23 cellular contexts compared by ENCODE assay signal in genomic region chr3:153073636-153074035, GRCh38.
"Had no signal": no experiment of that assay in that cellular context is flagged by ENCODE, and none has a peak within 500 bp of the region (broad histone marks: within the 10 kb centered on the region; RNA-seq: fewer than 3 reads in every experiment).

No MANE protein-coding gene starts in this region.

- H2AFZ ChIP-seq: parathyroid adenoma had no signal

- FAIRE-seq: small intestine had no signal

- H3K9me3 ChIP-seq: ovary, psoas muscle, right lobe of liver, sigmoid colon, stomach, thoracic aorta, thyroid gland, tibial nerve, upper lobe of right lung, uterus had no signal

- H3K4me3 ChIP-seq: neural progenitor cell, ovary, psoas muscle, right lobe of liver, sigmoid colon, stomach, thoracic aorta, thyroid gland, tibial nerve, upper lobe of right lung, uterus had no signal

- H3K36me3 ChIP-seq: neural progenitor cell, ovary, right lobe of liver, sigmoid colon, stomach, thoracic aorta, thyroid gland, tibial nerve, upper lobe of right lung, uterus had no signal

- H3K79me2 ChIP-seq: parathyroid adenoma had no signal

- H3K27me3 ChIP-seq: neural progenitor cell, ovary, right lobe of liver, sigmoid colon, stomach, thyroid gland, tibial nerve, upper lobe of right lung, uterus had no signal

- ATAC-seq: natural killer cell; psoas muscle; right cardiac atrium; right lobe of liver; stimulated activated naive B cell treated with anti-CD40 and anti-IgM and Interleukin-4, amounts not matched to agents 10 μg/mL and 1 μg/mL and 100 μg/mL, for 72 hours; upper lobe of right lung had no signal

- H3K4me2 ChIP-seq: neural progenitor cell had no signal

- DNase-seq: natural killer cell; occipital lobe; ovary; posterior cingulate gyrus; psoas muscle; right cardiac atrium; right lobe of liver; sigmoid colon; small intestine; stimulated activated CD4-positive, alpha-beta T cell treated with anti-CD3 and anti-CD28 coated beads, Interleukin-15, amount 100 ng/mL, for 24 hours; stimulated activated CD4-positive, alpha-beta T cell treated with anti-CD3 and anti-CD28 coated beads, Interleukin-2, amount 100 ng/mL, for 24 hours; stimulated activated CD4-positive, alpha-beta T cell treated with anti-CD3 and anti-CD28 coated beads, Interleukin-2, amount 100 ng/mL, for 48 hours; stimulated activated CD4-positive, alpha-beta T cell treated with anti-CD3 and anti-CD28 coated beads, Interleukin-4, amount 100 ng/mL, for 24 hours; stimulated activated naive B cell treated with anti-CD40 and anti-IgM and Interleukin-4, amounts not matched to agents 10 μg/mL and 1 μg/mL and 100 μg/mL, for 72 hours; stimulated activated naive CD4-positive, alpha-beta T cell treated with Interleukin-2 at 50 U/mL for 16 hours; stomach; thyroid gland; upper lobe of right lung; uterus had no signal

- H3K27ac ChIP-seq: neural progenitor cell, ovary, parathyroid adenoma, psoas muscle, right lobe of liver, sigmoid colon, stomach, thoracic aorta, thyroid gland, tibial nerve, upper lobe of right lung, uterus had no signal

- H3K9ac ChIP-seq: neural progenitor cell, parathyroid adenoma had no signal

- H3K4me1 ChIP-seq: neural progenitor cell, parathyroid adenoma, psoas muscle, right lobe of liver, sigmoid colon, thyroid gland, tibial nerve, upper lobe of right lung, uterus had no signal
